Comparison of ENCODE assay signal across 1 cellular context in the genomic region with DNA sequence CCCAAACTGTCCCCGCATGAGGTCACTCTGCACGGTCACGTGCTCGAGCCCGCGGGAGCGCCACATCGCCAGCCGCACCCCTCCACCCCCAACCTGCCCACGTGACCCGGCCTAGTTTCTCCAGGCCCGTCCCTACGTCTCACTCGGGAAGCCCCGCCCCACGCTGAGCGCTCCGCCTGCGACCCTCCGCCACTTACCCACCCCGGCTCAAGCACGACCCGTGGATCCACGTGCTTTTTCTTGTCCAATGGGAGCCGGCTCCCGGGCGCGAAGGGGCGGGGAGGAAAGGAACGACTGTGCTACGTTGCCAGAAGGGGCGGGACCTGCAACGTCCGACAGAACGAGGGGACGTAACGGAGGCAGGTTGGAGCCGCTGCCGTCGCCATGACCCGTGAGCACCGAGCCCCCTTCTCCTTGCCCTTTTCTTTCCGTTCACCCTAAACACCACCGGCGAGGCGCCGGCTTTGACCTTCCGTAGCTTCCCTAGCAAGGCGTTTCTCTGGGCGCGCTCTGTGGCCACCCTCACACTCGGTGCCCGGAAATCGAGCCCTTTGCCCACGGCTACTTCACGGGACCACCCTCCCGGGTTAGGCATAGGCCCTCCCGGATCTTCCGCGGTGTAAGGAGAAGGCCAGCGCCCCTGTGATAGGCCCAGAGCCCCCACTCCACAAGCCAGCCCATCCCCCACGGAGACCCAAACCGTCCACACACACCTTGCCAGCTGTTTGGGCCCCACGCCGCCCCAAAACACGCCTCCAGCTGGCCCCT.
TF ChIP-seq lines count a peak whose summit lies in the region.

A gene (plus strand): TSS at position 328 of the 768 bp plus-strand sequence. CDS start 57 bp downstream, at position 385.

TF ChIP-seq in HepG2, 621 proteins besides CTCF, POLR2A, EP300 and RAD21 (continued from another document and continues in another):
- TF ChIP-seq, protein P1, sequence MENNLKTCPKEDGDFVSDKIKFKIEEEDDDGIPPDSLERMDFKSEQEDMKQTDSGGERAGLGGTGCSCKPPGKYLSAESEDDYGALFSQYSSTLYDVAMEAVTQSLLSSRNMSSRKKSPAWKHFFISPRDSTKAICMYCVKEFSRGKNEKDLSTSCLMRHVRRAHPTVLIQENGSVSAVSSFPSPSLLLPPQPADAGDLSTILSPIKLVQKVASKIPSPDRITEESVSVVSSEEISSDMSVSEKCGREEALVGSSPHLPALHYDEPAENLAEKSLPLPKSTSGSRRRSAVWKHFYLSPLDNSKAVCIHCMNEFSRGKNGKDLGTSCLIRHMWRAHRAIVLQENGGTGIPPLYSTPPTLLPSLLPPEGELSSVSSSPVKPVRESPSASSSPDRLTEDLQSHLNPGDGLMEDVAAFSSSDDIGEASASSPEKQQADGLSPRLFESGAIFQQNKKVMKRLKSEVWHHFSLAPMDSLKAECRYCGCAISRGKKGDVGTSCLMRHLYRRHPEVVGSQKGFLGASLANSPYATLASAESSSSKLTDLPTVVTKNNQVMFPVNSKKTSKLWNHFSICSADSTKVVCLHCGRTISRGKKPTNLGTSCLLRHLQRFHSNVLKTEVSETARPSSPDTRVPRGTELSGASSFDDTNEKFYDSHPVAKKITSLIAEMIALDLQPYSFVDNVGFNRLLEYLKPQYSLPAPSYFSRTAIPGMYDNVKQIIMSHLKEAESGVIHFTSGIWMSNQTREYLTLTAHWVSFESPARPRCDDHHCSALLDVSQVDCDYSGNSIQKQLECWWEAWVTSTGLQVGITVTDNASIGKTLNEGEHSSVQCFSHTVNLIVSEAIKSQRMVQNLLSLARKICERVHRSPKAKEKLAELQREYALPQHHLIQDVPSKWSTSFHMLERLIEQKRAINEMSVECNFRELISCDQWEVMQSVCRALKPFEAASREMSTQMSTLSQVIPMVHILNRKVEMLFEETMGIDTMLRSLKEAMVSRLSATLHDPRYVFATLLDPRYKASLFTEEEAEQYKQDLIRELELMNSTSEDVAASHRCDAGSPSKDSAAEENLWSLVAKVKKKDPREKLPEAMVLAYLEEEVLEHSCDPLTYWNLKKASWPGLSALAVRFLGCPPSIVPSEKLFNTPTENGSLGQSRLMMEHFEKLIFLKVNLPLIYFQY (CRISPR knock-in tag; IDR thresholded peaks at IDR 0.05; ENCODE audit: borderline replicate concordance): no peak; the same call in 1 of the 2 replicates
- TF ChIP-seq PRPF4 (IDR thresholded peaks at IDR 0.05; ENCODE audit: low read depth, low read length, poor library complexity, severe bottlenecking): no peak
- no peak for TF ChIP-seq EHMT2 (IDR thresholded peaks at IDR 0.05; ENCODE audit: borderline replicate concordance, low read depth, low read length)
- TF ChIP-seq SP140L (CRISPR knock-in tag; IDR thresholded peaks at IDR 0.05; ENCODE audit: borderline replicate concordance): peak; percentile 55; the same call in 1 of the 2 replicates
- peak; percentile 79; the same call in 1 of the 2 replicates for TF ChIP-seq ZNF816 (CRISPR knock-in tag; IDR thresholded peaks at IDR 0.05; ENCODE audit: borderline replicate concordance)
- 0 out of 2 replicates have a peak, but pooled peaks have one; percentile 69 for TF ChIP-seq NFKBIZ (CRISPR knock-in tag; IDR thresholded peaks at IDR 0.05)
- peak; percentile 30; the same call in 1 of the 2 replicates for TF ChIP-seq KAT7 (CRISPR knock-in tag; IDR thresholded peaks at IDR 0.05; ENCODE audit: borderline replicate concordance)
- TF ChIP-seq ZNF136 (CRISPR knock-in tag; IDR thresholded peaks at IDR 0.05; ENCODE audit: low read depth): no peak
- peak; percentile 30; the same call in 1 of the 2 replicates for TF ChIP-seq ZKSCAN5 (CRISPR knock-in tag; IDR thresholded peaks at IDR 0.05)
- no peak for TF ChIP-seq NR2F1 (CRISPR knock-in tag; IDR thresholded peaks at IDR 0.05)
- no peak for TF ChIP-seq ZKSCAN8 (CRISPR knock-in tag; IDR thresholded peaks at IDR 0.05; ENCODE audit: borderline replicate concordance)
- TF ChIP-seq, protein P2, sequence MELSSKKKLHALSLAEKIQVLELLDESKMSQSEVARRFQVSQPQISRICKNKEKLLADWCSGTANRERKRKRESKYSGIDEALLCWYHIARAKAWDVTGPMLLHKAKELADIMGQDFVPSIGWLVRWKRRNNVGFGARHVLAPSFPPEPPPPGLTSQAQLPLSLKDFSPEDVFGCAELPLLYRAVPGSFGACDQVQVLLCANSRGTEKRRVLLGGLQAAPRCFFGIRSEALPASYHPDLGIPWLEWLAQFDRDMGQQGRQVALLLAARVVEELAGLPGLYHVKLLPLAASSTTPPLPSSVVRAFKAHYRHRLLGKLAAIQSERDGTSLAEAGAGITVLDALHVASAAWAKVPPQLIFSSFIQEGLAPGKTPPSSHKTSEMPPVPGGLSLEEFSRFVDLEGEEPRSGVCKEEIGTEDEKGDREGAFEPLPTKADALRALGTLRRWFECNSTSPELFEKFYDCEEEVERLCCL (CRISPR knock-in tag; IDR thresholded peaks at IDR 0.05; ENCODE audit: borderline replicate concordance): peak; percentile 70; the same call in 1 of the 2 replicates
- TF ChIP-seq, protein P3, sequence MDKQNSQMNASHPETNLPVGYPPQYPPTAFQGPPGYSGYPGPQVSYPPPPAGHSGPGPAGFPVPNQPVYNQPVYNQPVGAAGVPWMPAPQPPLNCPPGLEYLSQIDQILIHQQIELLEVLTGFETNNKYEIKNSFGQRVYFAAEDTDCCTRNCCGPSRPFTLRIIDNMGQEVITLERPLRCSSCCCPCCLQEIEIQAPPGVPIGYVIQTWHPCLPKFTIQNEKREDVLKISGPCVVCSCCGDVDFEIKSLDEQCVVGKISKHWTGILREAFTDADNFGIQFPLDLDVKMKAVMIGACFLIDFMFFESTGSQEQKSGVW (CRISPR knock-in tag; IDR thresholded peaks at IDR 0.05; ENCODE audit: borderline replicate concordance): no peak
- TF ChIP-seq, protein P4, sequence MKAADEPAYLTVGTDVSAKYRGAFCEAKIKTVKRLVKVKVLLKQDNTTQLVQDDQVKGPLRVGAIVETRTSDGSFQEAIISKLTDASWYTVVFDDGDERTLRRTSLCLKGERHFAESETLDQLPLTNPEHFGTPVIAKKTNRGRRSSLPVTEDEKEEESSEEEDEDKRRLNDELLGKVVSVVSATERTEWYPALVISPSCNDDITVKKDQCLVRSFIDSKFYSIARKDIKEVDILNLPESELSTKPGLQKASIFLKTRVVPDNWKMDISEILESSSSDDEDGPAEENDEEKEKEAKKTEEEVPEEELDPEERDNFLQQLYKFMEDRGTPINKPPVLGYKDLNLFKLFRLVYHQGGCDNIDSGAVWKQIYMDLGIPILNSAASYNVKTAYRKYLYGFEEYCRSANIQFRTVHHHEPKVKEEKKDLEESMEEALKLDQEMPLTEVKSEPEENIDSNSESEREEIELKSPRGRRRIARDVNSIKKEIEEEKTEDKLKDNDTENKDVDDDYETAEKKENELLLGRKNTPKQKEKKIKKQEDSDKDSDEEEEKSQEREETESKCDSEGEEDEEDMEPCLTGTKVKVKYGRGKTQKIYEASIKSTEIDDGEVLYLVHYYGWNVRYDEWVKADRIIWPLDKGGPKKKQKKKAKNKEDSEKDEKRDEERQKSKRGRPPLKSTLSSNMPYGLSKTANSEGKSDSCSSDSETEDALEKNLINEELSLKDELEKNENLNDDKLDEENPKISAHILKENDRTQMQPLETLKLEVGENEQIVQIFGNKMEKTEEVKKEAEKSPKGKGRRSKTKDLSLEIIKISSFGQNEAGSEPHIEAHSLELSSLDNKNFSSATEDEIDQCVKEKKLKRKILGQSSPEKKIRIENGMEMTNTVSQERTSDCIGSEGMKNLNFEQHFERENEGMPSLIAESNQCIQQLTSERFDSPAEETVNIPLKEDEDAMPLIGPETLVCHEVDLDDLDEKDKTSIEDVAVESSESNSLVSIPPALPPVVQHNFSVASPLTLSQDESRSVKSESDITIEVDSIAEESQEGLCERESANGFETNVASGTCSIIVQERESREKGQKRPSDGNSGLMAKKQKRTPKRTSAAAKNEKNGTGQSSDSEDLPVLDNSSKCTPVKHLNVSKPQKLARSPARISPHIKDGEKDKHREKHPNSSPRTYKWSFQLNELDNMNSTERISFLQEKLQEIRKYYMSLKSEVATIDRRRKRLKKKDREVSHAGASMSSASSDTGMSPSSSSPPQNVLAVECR (CRISPR knock-in tag; IDR thresholded peaks at IDR 0.05; ENCODE audit: borderline replicate concordance): peak; percentile 90
- TF ChIP-seq KLF16 (CRISPR knock-in tag; IDR thresholded peaks at IDR 0.05): 0 out of 4 replicates have a peak, but pooled peaks of 1 of the 2 experiments have one; percentile 34
- no peak; the same call in 1 of the 2 replicates for TF ChIP-seq BCL6 (CRISPR knock-in tag; IDR thresholded peaks at IDR 0.05)
- TF ChIP-seq ARNT2 (CRISPR knock-in tag; IDR thresholded peaks at IDR 0.05; ENCODE audit: low read depth): peak; percentile 80
- peak; percentile 79 for TF ChIP-seq KDM2A (CRISPR knock-in tag; IDR thresholded peaks at IDR 0.05; ENCODE audit: borderline replicate concordance, low read depth)
- TF ChIP-seq SP1 (IDR thresholded peaks at IDR 0.05): no peak
- TF ChIP-seq SP1 (CRISPR knock-in tag; IDR thresholded peaks at IDR 0.05): peak; percentile 87
- TF ChIP-seq ZNF251 (CRISPR knock-in tag; IDR thresholded peaks at IDR 0.05): no peak
- TF ChIP-seq, protein P5, sequence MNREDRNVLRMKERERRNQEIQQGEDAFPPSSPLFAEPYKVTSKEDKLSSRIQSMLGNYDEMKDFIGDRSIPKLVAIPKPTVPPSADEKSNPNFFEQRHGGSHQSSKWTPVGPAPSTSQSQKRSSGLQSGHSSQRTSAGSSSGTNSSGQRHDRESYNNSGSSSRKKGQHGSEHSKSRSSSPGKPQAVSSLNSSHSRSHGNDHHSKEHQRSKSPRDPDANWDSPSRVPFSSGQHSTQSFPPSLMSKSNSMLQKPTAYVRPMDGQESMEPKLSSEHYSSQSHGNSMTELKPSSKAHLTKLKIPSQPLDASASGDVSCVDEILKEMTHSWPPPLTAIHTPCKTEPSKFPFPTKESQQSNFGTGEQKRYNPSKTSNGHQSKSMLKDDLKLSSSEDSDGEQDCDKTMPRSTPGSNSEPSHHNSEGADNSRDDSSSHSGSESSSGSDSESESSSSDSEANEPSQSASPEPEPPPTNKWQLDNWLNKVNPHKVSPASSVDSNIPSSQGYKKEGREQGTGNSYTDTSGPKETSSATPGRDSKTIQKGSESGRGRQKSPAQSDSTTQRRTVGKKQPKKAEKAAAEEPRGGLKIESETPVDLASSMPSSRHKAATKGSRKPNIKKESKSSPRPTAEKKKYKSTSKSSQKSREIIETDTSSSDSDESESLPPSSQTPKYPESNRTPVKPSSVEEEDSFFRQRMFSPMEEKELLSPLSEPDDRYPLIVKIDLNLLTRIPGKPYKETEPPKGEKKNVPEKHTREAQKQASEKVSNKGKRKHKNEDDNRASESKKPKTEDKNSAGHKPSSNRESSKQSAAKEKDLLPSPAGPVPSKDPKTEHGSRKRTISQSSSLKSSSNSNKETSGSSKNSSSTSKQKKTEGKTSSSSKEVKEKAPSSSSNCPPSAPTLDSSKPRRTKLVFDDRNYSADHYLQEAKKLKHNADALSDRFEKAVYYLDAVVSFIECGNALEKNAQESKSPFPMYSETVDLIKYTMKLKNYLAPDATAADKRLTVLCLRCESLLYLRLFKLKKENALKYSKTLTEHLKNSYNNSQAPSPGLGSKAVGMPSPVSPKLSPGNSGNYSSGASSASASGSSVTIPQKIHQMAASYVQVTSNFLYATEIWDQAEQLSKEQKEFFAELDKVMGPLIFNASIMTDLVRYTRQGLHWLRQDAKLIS (CRISPR knock-in tag; IDR thresholded peaks at IDR 0.05): peak; percentile 33; the same call in 1 of the 2 replicates
- TF ChIP-seq, protein P6, sequence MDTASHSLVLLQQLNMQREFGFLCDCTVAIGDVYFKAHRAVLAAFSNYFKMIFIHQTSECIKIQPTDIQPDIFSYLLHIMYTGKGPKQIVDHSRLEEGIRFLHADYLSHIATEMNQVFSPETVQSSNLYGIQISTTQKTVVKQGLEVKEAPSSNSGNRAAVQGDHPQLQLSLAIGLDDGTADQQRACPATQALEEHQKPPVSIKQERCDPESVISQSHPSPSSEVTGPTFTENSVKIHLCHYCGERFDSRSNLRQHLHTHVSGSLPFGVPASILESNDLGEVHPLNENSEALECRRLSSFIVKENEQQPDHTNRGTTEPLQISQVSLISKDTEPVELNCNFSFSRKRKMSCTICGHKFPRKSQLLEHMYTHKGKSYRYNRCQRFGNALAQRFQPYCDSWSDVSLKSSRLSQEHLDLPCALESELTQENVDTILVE (CRISPR knock-in tag; IDR thresholded peaks at IDR 0.05): 0 out of 2 replicates have a peak, but pooled peaks have one; percentile 54
- TF ChIP-seq MAFF (IDR thresholded peaks at IDR 0.05; ENCODE audit: low read depth, low read length): no peak
- TF ChIP-seq NONO (IDR thresholded peaks at IDR 0.05): no peak
- TF ChIP-seq NONO (CRISPR knock-in tag; conservative IDR thresholded peaks at IDR 0.05): peak; percentile 40; the same call in 1 of the 2 replicates
- TF ChIP-seq ZSCAN12 (CRISPR knock-in tag; IDR thresholded peaks at IDR 0.05): no peak
- TF ChIP-seq GTF2F1 (IDR thresholded peaks at IDR 0.05; ENCODE audit: low read length): 0 out of 2 replicates have a peak, but pooled peaks have one; percentile 25
- TF ChIP-seq, protein P7, sequence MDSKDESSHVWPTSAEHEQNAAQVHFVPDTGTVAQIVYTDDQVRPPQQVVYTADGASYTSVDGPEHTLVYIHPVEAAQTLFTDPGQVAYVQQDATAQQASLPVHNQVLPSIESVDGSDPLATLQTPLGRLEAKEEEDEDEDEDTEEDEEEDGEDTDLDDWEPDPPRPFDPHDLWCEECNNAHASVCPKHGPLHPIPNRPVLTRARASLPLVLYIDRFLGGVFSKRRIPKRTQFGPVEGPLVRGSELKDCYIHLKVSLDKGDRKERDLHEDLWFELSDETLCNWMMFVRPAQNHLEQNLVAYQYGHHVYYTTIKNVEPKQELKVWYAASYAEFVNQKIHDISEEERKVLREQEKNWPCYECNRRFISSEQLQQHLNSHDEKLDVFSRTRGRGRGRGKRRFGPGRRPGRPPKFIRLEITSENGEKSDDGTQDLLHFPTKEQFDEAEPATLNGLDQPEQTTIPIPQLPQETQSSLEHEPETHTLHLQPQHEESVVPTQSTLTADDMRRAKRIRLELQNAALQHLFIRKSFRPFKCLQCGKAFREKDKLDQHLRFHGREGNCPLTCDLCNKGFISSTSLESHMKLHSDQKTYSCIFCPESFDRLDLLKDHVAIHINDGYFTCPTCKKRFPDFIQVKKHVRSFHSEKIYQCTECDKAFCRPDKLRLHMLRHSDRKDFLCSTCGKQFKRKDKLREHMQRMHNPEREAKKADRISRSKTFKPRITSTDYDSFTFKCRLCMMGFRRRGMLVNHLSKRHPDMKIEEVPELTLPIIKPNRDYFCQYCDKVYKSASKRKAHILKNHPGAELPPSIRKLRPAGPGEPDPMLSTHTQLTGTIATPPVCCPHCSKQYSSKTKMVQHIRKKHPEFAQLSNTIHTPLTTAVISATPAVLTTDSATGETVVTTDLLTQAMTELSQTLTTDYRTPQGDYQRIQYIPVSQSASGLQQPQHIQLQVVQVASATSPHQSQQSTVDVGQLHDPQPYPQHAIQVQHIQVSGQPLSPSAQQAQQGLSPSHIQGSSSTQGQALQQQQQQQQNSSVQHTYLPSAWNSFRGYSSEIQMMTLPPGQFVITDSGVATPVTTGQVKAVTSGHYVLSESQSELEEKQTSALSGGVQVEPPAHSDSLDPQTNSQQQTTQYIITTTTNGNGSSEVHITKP (CRISPR knock-in tag; IDR thresholded peaks at IDR 0.05; ENCODE audit: low read depth): no peak
- 0 out of 2 replicates have a peak, but pooled peaks have one; percentile 20 for TF ChIP-seq FOXA3 (CRISPR knock-in tag; IDR thresholded peaks at IDR 0.05)
